In genomic region chr6:43940071-43940392, GRCh38 we compare ENCODE assay signal across 1 cellular context.
TF ChIP-seq lines count a peak whose summit lies in the region.

No MANE protein-coding gene starts in this region.

TF ChIP-seq in HepG2, 621 proteins besides CTCF, POLR2A, EP300 and RAD21 (continued from another document):
- no peak for TF ChIP-seq ZNF280B (CRISPR knock-in tag; IDR thresholded peaks at IDR 0.05; ENCODE audit: borderline replicate concordance)
